Comparison of ENCODE assay signal across 13 cellular contexts in the genomic region with DNA sequence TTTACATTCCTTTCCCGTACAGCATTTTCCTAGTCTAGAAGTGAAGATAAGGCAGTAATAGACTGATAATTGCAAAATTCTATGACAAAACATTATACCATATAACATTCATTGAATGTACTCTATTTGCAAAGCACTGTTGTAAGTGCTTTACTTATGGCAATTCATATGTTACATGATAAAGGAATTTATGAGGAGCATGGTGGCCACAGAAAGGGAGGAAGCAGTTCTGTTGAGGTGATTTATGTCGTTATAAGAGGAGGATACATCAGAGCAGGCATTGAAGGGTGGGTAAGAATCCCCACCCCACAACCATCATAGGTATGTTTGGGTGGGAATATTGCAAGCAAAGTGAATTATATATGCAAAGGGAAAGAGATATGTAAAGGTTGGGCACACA.
DNase-seq lines count a peak whose midpoint lies in the region; ATAC-seq and TF ChIP-seq lines count a peak whose summit lies in the region.
"Had no signal": no experiment of that assay in that cellular context is flagged by ENCODE, and none has a peak within 500 bp of the region (broad histone marks: within the 10 kb centered on the region; RNA-seq: fewer than 3 reads in every experiment).

No MANE protein-coding gene starts in this region.

- H3K4me3 Mint-ChIP-seq in nephron = no peak overlapping the region
- no peak overlapping the region for H3K4me3 Mint-ChIP-seq in activated T-helper 17 cell treated with anti-CD3 and anti-CD28 coated beads, Interleukin-2, amount 50 U/mL, for 72 hours
- H3K4me3 Mint-ChIP-seq: CD4-positive, alpha-beta memory T cell; GM23338; HFFc6 had no signal

- H3K27ac Mint-ChIP-seq in nephron = peak overlapping the region in 2 of 3 experiments; percentile 9 to 38
- H3K27ac Mint-ChIP-seq in activated T-helper 17 cell treated with anti-CD3 and anti-CD28 coated beads, Interleukin-2, amount 50 U/mL, for 72 hours = no peak overlapping the region
- H3K27ac Mint-ChIP-seq: CD4-positive, alpha-beta memory T cell; GM23338; HFFc6 had no signal

- ATAC-seq in sciatic nerve = no peak
- ATAC-seq in activated T-helper 17 cell treated with anti-CD3 and anti-CD28 coated beads, Interleukin-2, amount 50 U/mL, for 72 hours (replicated peaks) = no peak
- ATAC-seq: GM23338 had no signal

- DNase-seq in NCI-H226 (peak; percentile 52), left kidney (ENCODE audit: low read depth, low spot score) (peak; percentile 6), sciatic nerve (ENCODE audit: low spot score) (no peak), GOT3 (lab: John Stamatoyannopoulos, UW) (no peak)
- DNase-seq: C1 segment of cervical spinal cord; Calu3; CD4-positive, alpha-beta memory T cell; COR-L47; DMS79 treated with DMSO at 0.1 percent for 48 hours; HFFc6 had no signal

- intact Hi-C loops in sciatic nerve (cut with DNase I) = no loop called here

- no peaks in the 10 kb centered on the region for H3K27me3 Mint-ChIP-seq in nephron (ENCODE audit: low read depth)
- H3K27me3 Mint-ChIP-seq in activated T-helper 17 cell treated with anti-CD3 and anti-CD28 coated beads, Interleukin-2, amount 50 U/mL, for 72 hours = no peaks in the 10 kb centered on the region
- H3K27me3 Mint-ChIP-seq: CD4-positive, alpha-beta memory T cell had no signal

- H3K36me3 Mint-ChIP-seq in nephron (ENCODE audit: low read depth) = no peaks in the 10 kb centered on the region
- H3K36me3 Mint-ChIP-seq in activated T-helper 17 cell treated with anti-CD3 and anti-CD28 coated beads, Interleukin-2, amount 50 U/mL, for 72 hours (ENCODE audit: low read depth) = no peaks in the 10 kb centered on the region
- H3K36me3 Mint-ChIP-seq: CD4-positive, alpha-beta memory T cell had no signal

- no peaks in the 10 kb centered on the region for H3K9me3 Mint-ChIP-seq in nephron
- H3K9me3 Mint-ChIP-seq in activated T-helper 17 cell treated with anti-CD3 and anti-CD28 coated beads, Interleukin-2, amount 50 U/mL, for 72 hours = no peaks in the 10 kb centered on the region
- H3K9me3 Mint-ChIP-seq: GM23338 had no signal

- TF ChIP-seq CTCF in nephron (IDR thresholded peaks at IDR 0.05; ENCODE audit: unreplicated experiment in 3 of 3) = no peak

- H3K4me1 Mint-ChIP-seq in nephron = peaks cover 16% of the 10 kb centered on the region
- H3K4me1 Mint-ChIP-seq in activated T-helper 17 cell treated with anti-CD3 and anti-CD28 coated beads, Interleukin-2, amount 50 U/mL, for 72 hours = no peaks in the 10 kb centered on the region
- H3K4me1 Mint-ChIP-seq: CD4-positive, alpha-beta memory T cell; GM23338 had no signal

Comparison
In these comparisons a context has a peak if more than half of its experiments do, and no peak if none do; other contexts are left out.
1. DNase-seq: peak in NCI-H226 (single experiment) and left kidney (single experiment); none in sciatic nerve (single experiment) and GOT3 (single experiment).